ENCODE assay signal across 1 cellular context in genomic region chr3:57555738-57556458, GRCh38.
A peak's percentile ranks its signal among the peaks of the same experiment; 100 is the strongest.
TF ChIP-seq lines count a peak whose summit lies in the region.

A gene with protein sequence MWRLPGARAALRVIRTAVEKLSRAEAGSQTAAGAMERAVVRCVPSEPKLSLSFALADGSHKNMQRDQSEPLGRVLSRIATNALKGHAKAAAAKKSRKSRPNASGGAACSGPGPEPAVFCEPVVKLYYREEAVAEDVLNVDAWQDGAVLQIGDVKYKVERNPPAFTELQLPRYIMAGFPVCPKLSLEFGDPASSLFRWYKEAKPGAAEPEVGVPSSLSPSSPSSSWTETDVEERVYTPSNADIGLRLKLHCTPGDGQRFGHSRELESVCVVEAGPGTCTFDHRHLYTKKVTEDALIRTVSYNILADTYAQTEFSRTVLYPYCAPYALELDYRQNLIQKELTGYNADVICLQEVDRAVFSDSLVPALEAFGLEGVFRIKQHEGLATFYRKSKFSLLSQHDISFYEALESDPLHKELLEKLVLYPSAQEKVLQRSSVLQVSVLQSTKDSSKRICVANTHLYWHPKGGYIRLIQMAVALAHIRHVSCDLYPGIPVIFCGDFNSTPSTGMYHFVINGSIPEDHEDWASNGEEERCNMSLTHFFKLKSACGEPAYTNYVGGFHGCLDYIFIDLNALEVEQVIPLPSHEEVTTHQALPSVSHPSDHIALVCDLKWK (plus strand): TSS chr3:57556274. CDS start chr3:57556380, 106 bp downstream.

TF ChIP-seq in GM12878, 131 proteins besides CTCF, POLR2A, EP300 and RAD21 (continued from another document):
- TF ChIP-seq MEF2A (IDR thresholded peaks at IDR 0.05; ENCODE audit: insufficient read depth, low read depth, low read length) (0 out of 2 replicates have a peak, but pooled peaks have one; percentile 41), MAX (IDR thresholded peaks at IDR 0.05; ENCODE audit: low read depth, low read length) (peak; percentile 92; the same call in 1 of the 2 replicates), ZZZ3 (IDR thresholded peaks at IDR 0.05; ENCODE audit: control insufficient read depth, insufficient read length, low read depth) (no peak), SKIL (IDR thresholded peaks at IDR 0.05; ENCODE audit: low read depth, poor library complexity, severe bottlenecking) (peak; percentile 93), PKNOX1 (IDR thresholded peaks at IDR 0.05) (peak; percentile 67), GABPA (IDR thresholded peaks at IDR 0.05; ENCODE audit: low read depth) (peak; percentile 96), BHLHE40 (IDR thresholded peaks at IDR 0.05; ENCODE audit: borderline replicate concordance in 1 of 2, low read depth in 2 of 2, low read length in 1 of 2) (peak; percentile 91 to 94; a peak in 3 of 4 replicates), FOS (IDR thresholded peaks at IDR 0.05; ENCODE audit: borderline replicate concordance, extremely low read depth, insufficient read length) (no peak), RAD51 (IDR thresholded peaks at IDR 0.05) (peak; percentile 98)
- TF ChIP-seq, protein P1, sequence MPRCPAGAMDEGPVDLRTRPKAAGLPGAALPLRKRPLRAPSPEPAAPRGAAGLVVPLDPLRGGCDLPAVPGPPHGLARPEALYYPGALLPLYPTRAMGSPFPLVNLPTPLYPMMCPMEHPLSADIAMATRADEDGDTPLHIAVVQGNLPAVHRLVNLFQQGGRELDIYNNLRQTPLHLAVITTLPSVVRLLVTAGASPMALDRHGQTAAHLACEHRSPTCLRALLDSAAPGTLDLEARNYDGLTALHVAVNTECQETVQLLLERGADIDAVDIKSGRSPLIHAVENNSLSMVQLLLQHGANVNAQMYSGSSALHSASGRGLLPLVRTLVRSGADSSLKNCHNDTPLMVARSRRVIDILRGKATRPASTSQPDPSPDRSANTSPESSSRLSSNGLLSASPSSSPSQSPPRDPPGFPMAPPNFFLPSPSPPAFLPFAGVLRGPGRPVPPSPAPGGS (IDR thresholded peaks at IDR 0.05; ENCODE audit: borderline replicate concordance, insufficient read depth, low read depth, low read length, poor library complexity, severe bottlenecking), result no peak
